In genomic region chr3:141093971-141094401, GRCh38 we compare ENCODE assay signal across 12 cellular contexts. TPM values are rescaled to one million over a fixed set of nuclear protein-coding genes. Genes with fewer than 3 reads are reported as not detected.
A peak's percentile ranks its signal among the peaks of the same experiment; 100 is the strongest.
DNase-seq lines count a peak whose midpoint lies in the region; ATAC-seq and TF ChIP-seq lines count a peak whose summit lies in the region.
"Had no signal": no experiment of that assay in that cellular context is flagged by ENCODE, and none has a peak within 500 bp of the region (broad histone marks: within the 10 kb centered on the region; RNA-seq: fewer than 3 reads in every experiment).

No MANE protein-coding gene starts in this region.

- H3K9me3 Mint-ChIP-seq in glutamatergic neuron (ENCODE audit: unreplicated experiment) (peaks cover 13% of the 10 kb centered on the region), progenitor cell of endocrine pancreas (ENCODE audit: low read depth) (peaks cover 4% of the 10 kb centered on the region)
- H3K9me3 Mint-ChIP-seq in activated T-helper 17 cell treated with anti-CD3 and anti-CD28 coated beads, Interleukin-2, amount 50 U/mL, for 72 hours: no peaks in the 10 kb centered on the region

- TF ChIP-seq EP300 in ovary (IDR thresholded peaks at IDR 0.05): no peak

- H3K27me3 ChIP-seq in Panc1 (ENCODE audit: control insufficient read depth, insufficient read depth, low read length): no peaks in the 10 kb centered on the region; the same call in 1 of the 2 replicates
- H3K27me3 ChIP-seq in ovary: no peaks in the 10 kb centered on the region

- H3K9me3 ChIP-seq in Panc1 (ENCODE audit: control insufficient read depth, insufficient read depth, low read depth, low read length) (no peaks in the 10 kb centered on the region), ovary (no peaks in the 10 kb centered on the region)

- H3K4me1 ChIP-seq in Panc1 (ENCODE audit: control insufficient read depth, insufficient read depth, low read length): no peaks in the 10 kb centered on the region
- peaks cover 2% of the 10 kb centered on the region for H3K4me1 ChIP-seq in ovary (ENCODE audit: insufficient read depth)

- H3K27ac ChIP-seq in Panc1 (ENCODE audit: low read length) (no peak overlapping the region), ovary (no peak overlapping the region)

- peak overlapping the region; percentile 83 for H3K27ac Mint-ChIP-seq in glutamatergic neuron (ENCODE audit: unreplicated experiment)
- H3K27ac Mint-ChIP-seq in activated T-helper 17 cell treated with anti-CD3 and anti-CD28 coated beads, Interleukin-2, amount 50 U/mL, for 72 hours: no peak overlapping the region
- H3K27ac Mint-ChIP-seq in progenitor cell of endocrine pancreas: no peak overlapping the region

- H3K4me3 ChIP-seq in Panc1 (ENCODE audit: low read depth in 2 of 2, low read length in 2 of 2) (no peak overlapping the region), ovary (no peak overlapping the region)

- WGBS in ovary, 3 donors: 3 to 44% (median 13%) methylated on average over 6 to 7 of the region's 7 CpGs

- no peaks in the 10 kb centered on the region for H3K27me3 Mint-ChIP-seq in glutamatergic neuron (ENCODE audit: unreplicated experiment)
- H3K27me3 Mint-ChIP-seq in activated T-helper 17 cell treated with anti-CD3 and anti-CD28 coated beads, Interleukin-2, amount 50 U/mL, for 72 hours: no peaks in the 10 kb centered on the region
- no peaks in the 10 kb centered on the region for H3K27me3 Mint-ChIP-seq in progenitor cell of endocrine pancreas
- H3K27me3 Mint-ChIP-seq: naive thymus-derived CD8-positive, alpha-beta T cell had no signal

- intact Hi-C loops in Panc1 (cut with micrococcal nuclease; ENCODE audit: unreplicated experiment): no loop called here
- intact Hi-C loops in ovary (cut with DNase I): loop anchor here in 1 of 4 donors (5.0 kb wide), 1 partner anchor 1417 kb away; the partner anchor contains the start of gene NMNAT3

- DNase-seq in Daoy (ENCODE audit: low read depth) (peak; percentile 29), Panc1 (ENCODE audit: low read depth, low spot score) (no peak), glutamatergic neuron (no peak), ovary (peak; percentile 64 to 81 (median 68)), progenitor cell of endocrine pancreas (ENCODE audit: low spot score, unreplicated experiment) (no peak), GM13976 (ENCODE audit: low spot score) (no peak)
- no peak for DNase-seq in stimulated activated naive CD4-positive, alpha-beta T cell treated with Interleukin-2 at 50 U/mL for 16 hours (lab: John Stamatoyannopoulos, UW)
- DNase-seq: activated naive CD4-positive, alpha-beta T cell treated with Interleukin-2 at 50 U/mL for 16 hours; effector CD8-positive, alpha-beta T cell; naive thymus-derived CD8-positive, alpha-beta T cell; NCI-H187 had no signal

- H3K4me3 Mint-ChIP-seq in glutamatergic neuron (ENCODE audit: unreplicated experiment): peak overlapping the region; percentile 61
- no peak overlapping the region for H3K4me3 Mint-ChIP-seq in activated T-helper 17 cell treated with anti-CD3 and anti-CD28 coated beads, Interleukin-2, amount 50 U/mL, for 72 hours
- no peak overlapping the region for H3K4me3 Mint-ChIP-seq in progenitor cell of endocrine pancreas (ENCODE audit: low read depth)
- H3K4me3 Mint-ChIP-seq: naive thymus-derived CD8-positive, alpha-beta T cell had no signal

- no peaks in the 10 kb centered on the region for H3K36me3 Mint-ChIP-seq in glutamatergic neuron (ENCODE audit: unreplicated experiment)
- no peaks in the 10 kb centered on the region for H3K36me3 Mint-ChIP-seq in activated T-helper 17 cell treated with anti-CD3 and anti-CD28 coated beads, Interleukin-2, amount 50 U/mL, for 72 hours (ENCODE audit: low read depth)
- no peaks in the 10 kb centered on the region for H3K36me3 Mint-ChIP-seq in progenitor cell of endocrine pancreas (ENCODE audit: insufficient read depth)

- POLR2A ChIA-PET in Panc1 (lab: Charles Lee): no interaction called here

- in situ Hi-C loops in Panc1 (cut with HindIII; ENCODE audit: low pct_unique_long_range_greater_than_20kb, low sequenced_read_pairs): no loop called here
- in situ Hi-C loops in GM13976 (cut with MboI; ENCODE audit: low sequenced_read_pairs, unreplicated experiment): no loop called here

- ATAC-seq in Panc1: peak; percentile 46; the same call in 1 of the 2 replicates
- no peak for ATAC-seq in activated T-helper 17 cell treated with anti-CD3 and anti-CD28 coated beads, Interleukin-2, amount 50 U/mL, for 72 hours (replicated peaks)
- ATAC-seq: naive thymus-derived CD8-positive, alpha-beta T cell had no signal

- CTCF ChIA-PET in Panc1 (lab: Charles Lee): no interaction called here

- no TSS peak for BruUV-seq in Panc1 (replicated peaks; lab: Mats Ljungman, UMichigan)

- TF ChIP-seq CTCF in Panc1 (IDR thresholded peaks at IDR 0.05) (no peak), glutamatergic neuron (IDR thresholded peaks at IDR 0.05; ENCODE audit: partially characterized antibody, unreplicated experiment) (no peak), ovary (IDR thresholded peaks at IDR 0.05) (no peak), progenitor cell of endocrine pancreas (IDR thresholded peaks at IDR 0.05; ENCODE audit: unreplicated experiment) (no peak), GM13976 (IDR thresholded peaks at IDR 0.05; ENCODE audit: borderline replicate concordance, control extremely low read depth, extremely low read depth, insufficient read depth, missing control alignments) (no peak)

- H3K4me1 Mint-ChIP-seq in glutamatergic neuron (ENCODE audit: low read depth, unreplicated experiment) (peaks cover 60% of the 10 kb centered on the region), progenitor cell of endocrine pancreas (ENCODE audit: low read depth) (peaks cover 11% of the 10 kb centered on the region)
- H3K4me1 Mint-ChIP-seq in activated T-helper 17 cell treated with anti-CD3 and anti-CD28 coated beads, Interleukin-2, amount 50 U/mL, for 72 hours: no peaks in the 10 kb centered on the region
- H3K4me1 Mint-ChIP-seq: naive thymus-derived CD8-positive, alpha-beta T cell had no signal

- no peaks in the 10 kb centered on the region for H3K36me3 ChIP-seq in Panc1 (ENCODE audit: control insufficient read depth, insufficient read depth, low read length)
- H3K36me3 ChIP-seq in ovary: no peaks in the 10 kb centered on the region

- TF ChIP-seq POLR2A in ovary (IDR thresholded peaks at IDR 0.05): no peak

RNA-seq across cellular contexts. Expression of gene SPSB4, which starts 42.8 kb away (rescaled TPM):
- total RNA-seq in Daoy (2014; rRNA removed; shearing (Covaris generic)): 2.3 and 2.4 TPM in 2 replicates
- 0.05 TPM for total RNA-seq in Panc1 (2021; ENCODE audit: unreplicated experiment)
- polyA plus RNA-seq in Panc1 (2012; ENCODE audit: insufficient read length): 0.07 TPM
- 98.4 TPM for total RNA-seq in glutamatergic neuron (ENCODE audit: unreplicated experiment)
- under 1 TPM in 2 of 7 donors, not detected in 5; 0.11 to 0.13 TPM for total RNA-seq in ovary
- under 1 TPM; 0.07 to 0.57 TPM for polyA plus RNA-seq in ovary
- not detected for total RNA-seq in activated T-helper 17 cell treated with anti-CD3 and anti-CD28 coated beads, Interleukin-2, amount 50 U/mL, for 72 hours
- total RNA-seq in progenitor cell of endocrine pancreas: 9.5 and 12.7 TPM in 2 replicates
- total RNA-seq: naive thymus-derived CD8-positive, alpha-beta T cell had no signal
- polyA plus RNA-seq: naive thymus-derived CD8-positive, alpha-beta T cell had no signal

Comparison
In these comparisons a context has a peak if more than half of its experiments do, and no peak if none do; other contexts are left out.
1. DNase-seq: peak in Daoy (single experiment) and ovary (5 of 5); none in Panc1 (single experiment), glutamatergic neuron (single experiment), stimulated activated naive CD4-positive, alpha-beta T cell treated with Interleukin-2 at 50 U/mL for 16 hours (single experiment), progenitor cell of endocrine pancreas (single experiment) and GM13976 (single experiment).